ENCODE assay signal across 18 cellular contexts in the genomic region with DNA sequence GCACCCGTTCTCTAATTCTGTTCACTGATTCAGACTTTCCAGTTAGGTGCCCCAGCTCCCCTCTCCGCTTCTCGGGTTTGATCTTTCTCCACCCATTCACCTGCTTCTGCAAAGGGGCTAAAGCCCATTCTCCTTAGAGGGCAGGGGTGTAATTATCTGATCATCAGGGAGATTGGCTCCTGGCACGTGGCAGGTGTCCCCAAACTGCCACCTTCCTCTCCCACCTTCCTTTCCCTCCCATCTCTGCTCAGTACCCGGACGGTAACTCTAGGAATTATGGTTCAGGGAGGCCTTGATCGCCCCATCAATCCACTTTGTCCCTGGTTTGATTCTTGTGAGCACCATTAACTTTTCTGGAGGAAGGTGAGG. TPM values are rescaled to one million over a fixed set of nuclear protein-coding genes. Genes with fewer than 3 reads are reported as not detected.
A peak's percentile ranks its signal among the peaks of the same experiment; 100 is the strongest.
DNase-seq lines count a peak whose midpoint lies in the region; ATAC-seq and TF ChIP-seq lines count a peak whose summit lies in the region.
"Had no signal": no experiment of that assay in that cellular context is flagged by ENCODE, and none has a peak within 500 bp of the region (broad histone marks: within the 10 kb centered on the region; RNA-seq: fewer than 3 reads in every experiment).

No MANE protein-coding gene starts in this region.

- H3K4me2 ChIP-seq in SU-DHL-6 (ENCODE audit: low read depth, low read length, poor library complexity, severe bottlenecking), result no peak overlapping the region
- H3K4me2 ChIP-seq in PC-9, result no peak overlapping the region

- no peaks in the 10 kb centered on the region for H3K9me3 ChIP-seq in SU-DHL-6 (ENCODE audit: insufficient read depth, low read length)
- no peaks in the 10 kb centered on the region for H3K9me3 ChIP-seq in PC-9 (ENCODE audit: insufficient read depth, low read depth)
- H3K9me3 ChIP-seq: pancreas had no signal

- no peaks in the 10 kb centered on the region for H3K4me1 ChIP-seq in PC-9 (replicated peaks; ENCODE audit: insufficient read depth)
- H3K4me1 ChIP-seq: pancreas had no signal

- ATAC-seq in activated T-cell treated with anti-CD3 and anti-CD28 coated beads, Interleukin-2, amount 50 U/mL, for 72 hours (replicated peaks in 1 of 2), result no peak
- ATAC-seq in activated T-cell treated with anti-CD3 and anti-CD28 coated beads, Interleukin-2, amount 50 U/mL, for 4 hours, result no peak
- ATAC-seq in HG03196 (IDR thresholded peaks at IDR 0.05; ENCODE audit: unreplicated experiment), result no peak
- ATAC-seq: K562, left colon, Right ventricle myocardium inferior had no signal

- POLR2A ChIA-PET in PC-9 (lab: Charles Lee; ENCODE audit: unreplicated experiment), result no interaction called here

- H3K79me2 ChIP-seq in SU-DHL-6 (ENCODE audit: insufficient read depth, low read length) (no peaks in the 10 kb centered on the region), PC-9 (ENCODE audit: low read depth) (no peaks in the 10 kb centered on the region)

- H4K20me1 ChIP-seq in SU-DHL-6 (ENCODE audit: low read depth, low read length) (no peaks in the 10 kb centered on the region), PC-9 (ENCODE audit: insufficient read depth) (no peaks in the 10 kb centered on the region)

- peak overlapping the region; percentile 98 for H3K27ac Mint-ChIP-seq in activated T-cell treated with anti-CD3 and anti-CD28 coated beads, Interleukin-2, amount 50 U/mL, for 72 hours
- H3K27ac Mint-ChIP-seq in dendritic cell treated with granulocyte-macrophage colony-stimulating factor and Interleukin-4, amounts not matched to agents 40 ng/mL and 50 ng/mL, for 4 days, result peak overlapping the region; percentile 93

- TF ChIP-seq CTCF in SU-DHL-6 (IDR thresholded peaks at IDR 0.05; ENCODE audit: insufficient read depth, low read length, poor library complexity, severe bottlenecking) (no peak), PC-9 (conservative IDR thresholded peaks at IDR 0.05) (no peak)

- H3K36me3 Mint-ChIP-seq in activated T-cell treated with anti-CD3 and anti-CD28 coated beads, Interleukin-2, amount 50 U/mL, for 72 hours (ENCODE audit: insufficient read depth in 2 of 2), result no peaks in the 10 kb centered on the region
- H3K36me3 Mint-ChIP-seq in activated T-cell treated with anti-CD3 and anti-CD28 coated beads, Interleukin-2, amount 50 U/mL, for 4 hours (ENCODE audit: insufficient read depth), result no peaks in the 10 kb centered on the region
- H3K36me3 Mint-ChIP-seq in dendritic cell treated with granulocyte-macrophage colony-stimulating factor and Interleukin-4, amounts not matched to agents 40 ng/mL and 50 ng/mL, for 4 days (ENCODE audit: low read depth), result no peaks in the 10 kb centered on the region

- DNase-seq in activated T-cell treated with anti-CD3 and anti-CD28 coated beads, Interleukin-2, amount 50 U/mL, for 72 hours, result no peak
- no peak for DNase-seq in activated T-cell treated with anti-CD3 and anti-CD28 coated beads, Interleukin-2, amount 50 U/mL, for 4 hours
- no peak for DNase-seq in substantia nigra (lab: John Stamatoyannopoulos, UW)
- no peak for DNase-seq in LoVo (ENCODE audit: low spot score)
- DNase-seq in PC-9, result no peak
- DNase-seq: left colon, NCI-H1105, NCI-H2171, T1000 had no signal

- H3F3A ChIP-seq in SU-DHL-6 (ENCODE audit: insufficient read depth) (peaks cover 46% of the 10 kb centered on the region), PC-9 (ENCODE audit: insufficient read depth, low read depth) (peaks cover 3% of the 10 kb centered on the region; the same call in 1 of the 2 replicates)

- intact Hi-C loops in dendritic cell treated with granulocyte-macrophage colony-stimulating factor and Interleukin-4, amounts not matched to agents 40 ng/mL and 50 ng/mL, for 4 days (cut with micrococcal nuclease), result loop anchor here (5.0 kb wide), 2 partner anchors 66 to 81 kb away; partner anchors contain the start of genes HAMP and USF2
- intact Hi-C loops in PC-9 (cut with micrococcal nuclease; ENCODE audit: unreplicated experiment), result no loop called here

- CTCF ChIA-PET in PC-9 (lab: Charles Lee), result no interaction called here

- no peaks in the 10 kb centered on the region for H3K9me2 ChIP-seq in SU-DHL-6 (replicated peaks; ENCODE audit: insufficient read depth, low read length)
- no peaks in the 10 kb centered on the region for H3K9me2 ChIP-seq in PC-9 (ENCODE audit: insufficient read depth)

- H3K4me3 Mint-ChIP-seq in activated T-cell treated with anti-CD3 and anti-CD28 coated beads, Interleukin-2, amount 50 U/mL, for 72 hours, result peak overlapping the region; percentile 90 to 92
- no peak overlapping the region for H3K4me3 Mint-ChIP-seq in activated T-cell treated with anti-CD3 and anti-CD28 coated beads, Interleukin-2, amount 50 U/mL, for 4 hours
- H3K4me3 Mint-ChIP-seq in dendritic cell treated with granulocyte-macrophage colony-stimulating factor and Interleukin-4, amounts not matched to agents 40 ng/mL and 50 ng/mL, for 4 days, result no peak overlapping the region

- H2AFZ ChIP-seq in SU-DHL-6 (ENCODE audit: low read depth, low read length, severe bottlenecking) (no peak overlapping the region), PC-9 (no peak overlapping the region)

- H3K4me3 ChIP-seq in SU-DHL-6 (ENCODE audit: insufficient read depth, low read length, poor library complexity, severe bottlenecking) (no peak overlapping the region), PC-9 (no peak overlapping the region)
- H3K4me3 ChIP-seq: K562, pancreas, skin epidermis had no signal

- no peaks in the 10 kb centered on the region for H3K9me3 Mint-ChIP-seq in activated T-cell treated with anti-CD3 and anti-CD28 coated beads, Interleukin-2, amount 50 U/mL, for 72 hours
- H3K9me3 Mint-ChIP-seq in activated T-cell treated with anti-CD3 and anti-CD28 coated beads, Interleukin-2, amount 50 U/mL, for 4 hours, result no peaks in the 10 kb centered on the region
- no peaks in the 10 kb centered on the region for H3K9me3 Mint-ChIP-seq in dendritic cell treated with granulocyte-macrophage colony-stimulating factor and Interleukin-4, amounts not matched to agents 40 ng/mL and 50 ng/mL, for 4 days

- peaks cover 17% of the 10 kb centered on the region for H3K36me3 ChIP-seq in SU-DHL-6 (ENCODE audit: low read length)
- H3K36me3 ChIP-seq in PC-9 (ENCODE audit: low read depth), result 0 out of 2 replicates have a peak, but pooled peaks cover 4% of the 10 kb centered on the region
- H3K36me3 ChIP-seq: pancreas had no signal

- H3K27ac ChIP-seq in SU-DHL-6 (ENCODE audit: low read depth, low read length) (peak overlapping the region; percentile 77), substantia nigra (ENCODE audit: low read depth, low read length, poor library complexity, severe bottlenecking) (peak overlapping the region; percentile 31), PC-9 (no peak overlapping the region)

- H3K27me3 Mint-ChIP-seq in activated T-cell treated with anti-CD3 and anti-CD28 coated beads, Interleukin-2, amount 50 U/mL, for 72 hours (ENCODE audit: low read depth), result no peaks in the 10 kb centered on the region
- no peaks in the 10 kb centered on the region for H3K27me3 Mint-ChIP-seq in activated T-cell treated with anti-CD3 and anti-CD28 coated beads, Interleukin-2, amount 50 U/mL, for 4 hours (ENCODE audit: low read depth)
- H3K27me3 Mint-ChIP-seq in dendritic cell treated with granulocyte-macrophage colony-stimulating factor and Interleukin-4, amounts not matched to agents 40 ng/mL and 50 ng/mL, for 4 days, result peaks cover 51% of the 10 kb centered on the region

- H3K9ac ChIP-seq in SU-DHL-6 (ENCODE audit: low read length), result no peak overlapping the region

- H3K27me3 ChIP-seq in SU-DHL-6 (ENCODE audit: low read length), result no peaks in the 10 kb centered on the region
- H3K27me3 ChIP-seq in PC-9 (ENCODE audit: insufficient read depth, low read depth), result no peaks in the 10 kb centered on the region
- H3K27me3 ChIP-seq: pancreas had no signal

- BruUV-seq in PC-9 (replicated peaks; lab: Mats Ljungman, UMichigan), result no TSS peak

- H3K4me1 Mint-ChIP-seq in activated T-cell treated with anti-CD3 and anti-CD28 coated beads, Interleukin-2, amount 50 U/mL, for 72 hours (ENCODE audit: low read depth), result peaks cover 62% of the 10 kb centered on the region
- peaks cover 34% of the 10 kb centered on the region for H3K4me1 Mint-ChIP-seq in activated T-cell treated with anti-CD3 and anti-CD28 coated beads, Interleukin-2, amount 50 U/mL, for 4 hours (ENCODE audit: low read depth)
- H3K4me1 Mint-ChIP-seq in dendritic cell treated with granulocyte-macrophage colony-stimulating factor and Interleukin-4, amounts not matched to agents 40 ng/mL and 50 ng/mL, for 4 days (ENCODE audit: low read depth), result peaks cover 60% of the 10 kb centered on the region

RNA-seq across cellular contexts. Expression of gene FFAR1, which starts 0.2 kb away (rescaled TPM):
- total RNA-seq in activated T-cell treated with anti-CD3 and anti-CD28 coated beads, Interleukin-2, amount 50 U/mL, for 72 hours, result 1 to 10 TPM in 1 of 2 donors, under 1 TPM in 1; 0.67 to 1.4 TPM
- total RNA-seq in activated T-cell treated with anti-CD3 and anti-CD28 coated beads, Interleukin-2, amount 50 U/mL, for 4 hours, result not detected
- 0.23 and 0.44 TPM in 2 replicates for total RNA-seq in PC-9 (2021)
- total RNA-seq: cardiac septum, K562, mucosa of gallbladder, Right ventricle myocardium inferior had no signal

RNA-seq across cellular contexts. Expression of gene FFAR3, which starts 10.3 kb away (rescaled TPM):
- 1 to 10 TPM; 6.6 to 8.8 TPM for total RNA-seq in activated T-cell treated with anti-CD3 and anti-CD28 coated beads, Interleukin-2, amount 50 U/mL, for 72 hours
- under 1 TPM; 0.30 to 0.91 (median 0.61) TPM for total RNA-seq in activated T-cell treated with anti-CD3 and anti-CD28 coated beads, Interleukin-2, amount 50 U/mL, for 4 hours
- total RNA-seq in PC-9 (2021), result not detected in 2 replicates
- total RNA-seq: cardiac septum, K562, left colon had no signal

RNA-seq across cellular contexts. Expression of gene CD22, which starts 18.9 kb away (rescaled TPM):
- 10 to 100 TPM; 39.1 to 44.5 TPM for total RNA-seq in activated T-cell treated with anti-CD3 and anti-CD28 coated beads, Interleukin-2, amount 50 U/mL, for 72 hours
- 1 to 10 TPM; 1.3 to 5.2 (median 1.4) TPM for total RNA-seq in activated T-cell treated with anti-CD3 and anti-CD28 coated beads, Interleukin-2, amount 50 U/mL, for 4 hours
- 28.1 and 29.8 TPM in 2 replicates for total RNA-seq in PC-9 (2021)

RNA-seq across cellular contexts. Expression of gene GPR42, which starts 23.0 kb away (rescaled TPM):
- 1 to 10 TPM; 1.1 to 1.9 TPM for total RNA-seq in activated T-cell treated with anti-CD3 and anti-CD28 coated beads, Interleukin-2, amount 50 U/mL, for 72 hours
- total RNA-seq in activated T-cell treated with anti-CD3 and anti-CD28 coated beads, Interleukin-2, amount 50 U/mL, for 4 hours, result under 1 TPM in 2 of 3 donors, not detected in 1; 0.21 to 0.25 TPM
- total RNA-seq in PC-9 (2021), result not detected in 2 replicates
- total RNA-seq: cardiac septum, K562, left colon, mucosa of gallbladder, Right ventricle myocardium inferior had no signal

RNA-seq across cellular contexts. Expression of gene MAG, which starts 56.0 kb away (rescaled TPM):
- under 1 TPM; 0.29 to 0.83 TPM for total RNA-seq in activated T-cell treated with anti-CD3 and anti-CD28 coated beads, Interleukin-2, amount 50 U/mL, for 72 hours
- total RNA-seq in activated T-cell treated with anti-CD3 and anti-CD28 coated beads, Interleukin-2, amount 50 U/mL, for 4 hours, result under 1 TPM in 1 of 3 donors, not detected in 2; 0.29 TPM
- 13.4 and 15.3 TPM in 2 replicates for total RNA-seq in PC-9 (2021)
- total RNA-seq: cardiac septum, left colon, mucosa of gallbladder, Right ventricle myocardium inferior had no signal

Comparison
In these comparisons a context has a peak if more than half of its experiments do, and no peak if none do; other contexts are left out.
1. H3K4me3 Mint-ChIP-seq: peak in activated T-cell treated with anti-CD3 and anti-CD28 coated beads, Interleukin-2, amount 50 U/mL, for 72 hours (2 of 2); none in activated T-cell treated with anti-CD3 and anti-CD28 coated beads, Interleukin-2, amount 50 U/mL, for 4 hours (single experiment) and dendritic cell treated with granulocyte-macrophage colony-stimulating factor and Interleukin-4, amounts not matched to agents 40 ng/mL and 50 ng/mL, for 4 days (single experiment).